8 cellular contexts compared by ENCODE assay signal in the genomic region with DNA sequence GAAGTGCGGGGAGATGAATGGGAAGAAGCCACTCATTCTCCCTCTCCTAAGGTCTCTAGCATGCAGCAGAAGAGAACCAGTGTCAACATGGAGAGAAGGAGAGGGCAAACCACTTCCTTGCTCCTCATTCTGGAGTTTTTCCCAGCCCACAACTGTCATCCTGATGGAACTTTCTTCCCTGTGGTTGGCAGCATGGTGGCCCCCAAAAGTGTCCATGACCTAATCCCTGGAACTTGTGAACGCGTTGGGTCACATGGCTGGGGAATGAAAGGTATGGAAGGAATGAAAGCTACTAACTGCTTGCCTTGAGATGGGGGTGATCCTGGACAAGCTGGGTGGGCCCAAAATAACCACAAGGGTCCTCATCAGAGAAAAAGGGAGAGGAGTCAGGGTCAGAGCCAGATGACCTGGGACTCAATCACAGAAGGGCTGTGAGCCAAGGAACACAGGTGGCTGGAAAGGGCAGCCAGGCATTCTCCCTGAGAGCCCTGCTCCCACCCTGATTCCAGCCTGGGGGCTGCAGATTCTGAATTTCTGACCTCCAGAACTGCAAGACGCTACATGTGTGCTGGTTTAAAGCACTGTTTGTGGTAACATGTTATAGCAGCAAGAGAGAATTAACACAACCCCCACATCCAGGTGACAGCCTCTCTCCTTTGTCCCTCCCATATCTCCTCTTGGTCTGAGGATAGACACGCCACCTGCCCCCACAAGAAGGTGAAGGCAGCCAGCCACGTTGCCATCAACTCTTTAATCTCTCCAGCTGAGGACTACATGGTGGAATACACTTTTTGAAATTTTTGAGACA.
DNase-seq lines count a peak whose midpoint lies in the region; TF ChIP-seq lines count a peak whose summit lies in the region.

No MANE protein-coding gene starts in this region.

- H4K8ac ChIP-seq in trophoblast cell (ENCODE audit: low read depth, low read length): peak overlapping the region; percentile 12

- in situ Hi-C loops in G401 (cut with HindIII; ENCODE audit: low sequenced_read_pairs): no loop called here

- H3K27ac ChIP-seq in CD8-positive, alpha-beta memory T cell (ENCODE audit: low read depth, low read length): peak overlapping the region; percentile 64
- peak overlapping the region; percentile 80; the same call in 1 of the 2 replicates for H3K27ac ChIP-seq in PC-9
- H3K27ac ChIP-seq in epithelial cell of prostate: peak overlapping the region; percentile 81
- peak overlapping the region; percentile 83 for H3K27ac ChIP-seq in trophoblast cell (ENCODE audit: low read depth, low read length)

- H3K27me3 Mint-ChIP-seq in CD8-positive, alpha-beta memory T cell: peaks cover 0 to 2% of the 10 kb centered on the region in 2 donors

- POLR2A ChIA-PET in CD8-positive, alpha-beta memory T cell (lab: Charles Lee): no interaction called here
- POLR2A ChIA-PET in PC-9 (lab: Charles Lee; ENCODE audit: unreplicated experiment): interaction anchor here (0.6 kb wide), 1 partner anchor 72 kb away, joined by 24 read pairs; no protein-coding TSS in a partner anchor

- H4K91ac ChIP-seq in trophoblast cell (ENCODE audit: low read depth, low read length): peak overlapping the region; percentile 38

- peaks cover 15% of the 10 kb centered on the region; the same call in 1 of the 2 replicates for H3F3A ChIP-seq in PC-9 (ENCODE audit: insufficient read depth, low read depth)

- H2BK120ac ChIP-seq in trophoblast cell (ENCODE audit: insufficient read depth, low read length, poor library complexity): peak overlapping the region; percentile 66

- H3K4ac ChIP-seq in trophoblast cell (ENCODE audit: low read depth, low read length): peak overlapping the region; percentile 9

- no TSS peak for BruUV-seq in PC-9 (replicated peaks; lab: Mats Ljungman, UMichigan)

- H2AK5ac ChIP-seq in trophoblast cell (ENCODE audit: low read length): no peak overlapping the region

- H3K36me3 ChIP-seq in CD8-positive, alpha-beta memory T cell (ENCODE audit: insufficient read depth, low read length): no peaks in the 10 kb centered on the region
- H3K36me3 ChIP-seq in PC-9 (ENCODE audit: low read depth): no peaks in the 10 kb centered on the region
- H3K36me3 ChIP-seq in trophoblast cell (ENCODE audit: control insufficient read depth in 1 of 2, insufficient read depth in 2 of 2, low read length in 2 of 2): peaks cover 19 to 24% of the 10 kb centered on the region in 2 experiments

- peak overlapping the region; percentile 5 to 94 (median 76) for H3K27ac Mint-ChIP-seq in CD8-positive, alpha-beta memory T cell

- peaks cover 28% of the 10 kb centered on the region for H3K79me1 ChIP-seq in trophoblast cell (ENCODE audit: low read length)

- no peaks in the 10 kb centered on the region for H3K9me3 Mint-ChIP-seq in CD8-positive, alpha-beta memory T cell

- no peaks in the 10 kb centered on the region for H3K27me3 ChIP-seq in CD8-positive, alpha-beta memory T cell (ENCODE audit: insufficient read depth, low read length, poor library complexity, severe bottlenecking)
- H3K27me3 ChIP-seq in PC-9 (ENCODE audit: insufficient read depth, low read depth) (no peaks in the 10 kb centered on the region), trophoblast cell (ENCODE audit: insufficient read depth, low read length) (no peaks in the 10 kb centered on the region)

- H2BK12ac ChIP-seq in trophoblast cell (ENCODE audit: low read length): peak overlapping the region; percentile 1

- no peak overlapping the region for H4K12ac ChIP-seq in trophoblast cell (ENCODE audit: low read depth, low read length)

- H3K79me2 ChIP-seq in PC-9 (ENCODE audit: low read depth) (no peaks in the 10 kb centered on the region), trophoblast cell (ENCODE audit: control insufficient read depth, insufficient read depth, low read length, poor library complexity) (peaks cover 10% of the 10 kb centered on the region)

- peak overlapping the region; percentile 4 to 82 (median 68) for H3K4me3 Mint-ChIP-seq in CD8-positive, alpha-beta memory T cell

- peak overlapping the region; percentile 52 for H3K4me3 ChIP-seq in CD8-positive, alpha-beta memory T cell (ENCODE audit: low read length)
- H3K4me3 ChIP-seq in PC-9 (no peak overlapping the region), trophoblast cell (ENCODE audit: low read depth, low read length) (no peak overlapping the region)

- H3K14ac ChIP-seq in trophoblast cell (ENCODE audit: low read length): peak overlapping the region; percentile 9

- H3K36me3 Mint-ChIP-seq in CD8-positive, alpha-beta memory T cell: peaks cover 0 to 22% (median 9%) of the 10 kb centered on the region in 3 donors

- H4K20me1 ChIP-seq in PC-9 (ENCODE audit: insufficient read depth): no peaks in the 10 kb centered on the region

- peak overlapping the region; percentile 29 for H2BK5ac ChIP-seq in trophoblast cell (ENCODE audit: low read depth, low read length, poor library complexity)

- no peaks in the 10 kb centered on the region for H3K9me2 ChIP-seq in PC-9 (ENCODE audit: insufficient read depth)

- H3K9me3 ChIP-seq in CD8-positive, alpha-beta memory T cell (ENCODE audit: low read length): no peaks in the 10 kb centered on the region
- H3K9me3 ChIP-seq in PC-9 (ENCODE audit: insufficient read depth, low read depth) (no peaks in the 10 kb centered on the region), trophoblast cell (ENCODE audit: insufficient read depth, low read depth, low read length) (no peaks in the 10 kb centered on the region)

- CTCF ChIA-PET in CD8-positive, alpha-beta memory T cell (lab: Charles Lee): interaction anchor here (1.5 kb wide), 1 partner anchor 15 kb away, joined by 4 read pairs; no protein-coding TSS in a partner anchor
- CTCF ChIA-PET in PC-9 (lab: Charles Lee): interaction anchor here (0.6 to 0.7 kb wide), 3 partner anchors 88 to 317 kb away, joined by 3 to 5 read pairs (median 4); no protein-coding TSS in a partner anchor

- peaks cover 17% of the 10 kb centered on the region for H3K4me1 ChIP-seq in CD8-positive, alpha-beta memory T cell (ENCODE audit: insufficient read depth, low read length)
- H3K4me1 ChIP-seq in PC-9 (replicated peaks; ENCODE audit: insufficient read depth) (peaks cover 51% of the 10 kb centered on the region), trophoblast cell (ENCODE audit: control insufficient read depth in 1 of 2, insufficient read depth in 2 of 2, low read length in 2 of 2) (peaks cover 26 to 39% of the 10 kb centered on the region in 2 experiments)

- peaks cover 16 to 43% (median 16%) of the 10 kb centered on the region in 3 donors for H3K4me1 Mint-ChIP-seq in CD8-positive, alpha-beta memory T cell

- H2AFZ ChIP-seq in PC-9 (no peak overlapping the region), trophoblast cell (ENCODE audit: insufficient read depth, low read length, poor library complexity) (no peak overlapping the region)

- no peak for TF ChIP-seq CTCF in PC-9 (conservative IDR thresholded peaks at IDR 0.05)

- H3K18ac ChIP-seq in trophoblast cell (ENCODE audit: low read length): peak overlapping the region; percentile 15

- peak overlapping the region; percentile 77 for H3K4me2 ChIP-seq in PC-9
- peak overlapping the region; percentile 20 for H3K4me2 ChIP-seq in trophoblast cell (ENCODE audit: low read length)

- WGBS in trophoblast cell (ENCODE audit: extremely low coverage, insufficient coverage, insufficient read length): no CpG with 5 or more reads among the region's 6 CpGs

- DNase-seq in CD8-positive, alpha-beta memory T cell: no peak
- peak in 1 of 2 experiments; percentile 44 for DNase-seq in PC-9
- DNase-seq in epithelial cell of prostate (ENCODE audit: low read depth, low spot score): no peak
- no peak for DNase-seq in trophoblast cell
- no peak for DNase-seq in NCI-H524 treated with DMSO at 0.1 percent for 48 hours (lab: John Stamatoyannopoulos, UW)
- no peak for DNase-seq in NCI-H128 (lab: John Stamatoyannopoulos, UW; ENCODE audit: unreplicated experiment)
- no peak for DNase-seq in G401 (ENCODE audit: low spot score)
- no peak for DNase-seq in cortex of kidney (lab: John Stamatoyannopoulos, UW)

- intact Hi-C loops in PC-9 (cut with micrococcal nuclease; ENCODE audit: unreplicated experiment): loop anchor here (1.0 to 2.0 kb wide), 4 partner anchors 56 to 318 kb away; a partner anchor contains a TSS

- H3K23ac ChIP-seq in trophoblast cell (ENCODE audit: low read length): no peak overlapping the region

- H3K9ac ChIP-seq in trophoblast cell (ENCODE audit: low read length): no peak overlapping the region
